37 cellular contexts compared by ENCODE assay signal in genomic region chr6:154984146-154984545, GRCh38. TPM values are rescaled to one million over a fixed set of nuclear protein-coding genes. Genes with fewer than 3 reads are reported as not detected.
DNase-seq lines count a peak whose midpoint lies in the region; ATAC-seq and TF ChIP-seq lines count a peak whose summit lies in the region.
"Had no signal": no experiment of that assay in that cellular context is flagged by ENCODE, and none has a peak within 500 bp of the region (broad histone marks: within the 10 kb centered on the region; RNA-seq: fewer than 3 reads in every experiment).

No MANE protein-coding gene starts in this region.

- 78% methylated on average over 4 of the region's 4 CpGs for WGBS in SK-N-SH (ENCODE audit: low lambda C conversion rate)

- no peak overlapping the region for H3K4me3 Mint-ChIP-seq in progenitor cell of endocrine pancreas (ENCODE audit: low read depth)
- no peak overlapping the region for H3K4me3 Mint-ChIP-seq in osteocyte (ENCODE audit: unreplicated experiment)
- H3K4me3 Mint-ChIP-seq: CD4-positive, CD25-positive, alpha-beta regulatory T cell; effector memory CD8-positive, alpha-beta T cell; nephron progenitor cell had no signal

- peak; percentile 22; the same call in 1 of the 3 replicates for ATAC-seq in SK-N-SH treated with all-trans-retinoic acid at 6 μM for 48 hours
- no peak for ATAC-seq in GM21825 (IDR thresholded peaks at IDR 0.05; ENCODE audit: unreplicated experiment)
- ATAC-seq: A549; activated CD4-positive, CD25-positive, alpha-beta regulatory T cell treated with anti-CD3 and anti-CD28 coated beads, Interleukin-2, amount 50 U/mL, for 24 hours; effector memory CD8-positive, alpha-beta T cell; upper lobe of right lung had no signal

- no peak for TF ChIP-seq EP300 in SK-N-SH (IDR thresholded peaks at IDR 0.05; ENCODE audit: borderline replicate concordance in 1 of 2, low read depth in 1 of 2, low read length in 1 of 2)

- CTCF ChIA-PET in SK-N-SH (lab: Yijun Ruan, JAX): interaction anchor here (1.4 to 1.6 kb wide), 2 partner anchors 10 to 116 kb away, joined by 3 to 4 read pairs; no protein-coding TSS in a partner anchor

- H3F3A ChIP-seq in SK-N-SH (replicated peaks; ENCODE audit: insufficient read depth): no peaks in the 10 kb centered on the region

- POLR2A ChIA-PET in SK-N-SH (lab: Yijun Ruan, JAX): no interaction called here

- H3K9me2 ChIP-seq in SK-N-SH: no peaks in the 10 kb centered on the region

- H3K9me3 ChIP-seq in SK-N-SH: no peaks in the 10 kb centered on the region
- no peaks in the 10 kb centered on the region for H3K9me3 ChIP-seq in OCI-LY3 (ENCODE audit: insufficient read depth, low read length)
- H3K9me3 ChIP-seq: A549, ascending aorta, HAP-1, ovary, upper lobe of right lung had no signal

- H3K4me3 ChIP-seq in SK-N-SH (ENCODE audit: low read depth in 2 of 2, low read length in 1 of 2) (no peak overlapping the region), OCI-LY3 (ENCODE audit: low read length) (0 out of 2 replicates have a peak overlapping the region, but pooled peaks have one; percentile 1)
- H3K4me3 ChIP-seq: A549, ascending aorta, HAP-1, lung, ovary, upper lobe of right lung had no signal

- H3K27ac Mint-ChIP-seq in progenitor cell of endocrine pancreas (no peak overlapping the region), osteocyte (ENCODE audit: unreplicated experiment) (no peak overlapping the region)
- H3K27ac Mint-ChIP-seq: CD4-positive, CD25-positive, alpha-beta regulatory T cell; effector memory CD8-positive, alpha-beta T cell; nephron progenitor cell had no signal

- no peaks in the 10 kb centered on the region for H3K79me2 ChIP-seq in SK-N-SH (ENCODE audit: insufficient read depth)
- H3K79me2 ChIP-seq in OCI-LY3 (ENCODE audit: low read length): no peaks in the 10 kb centered on the region

- DNase-seq in SK-N-SH (no peak), glomerular visceral epithelial cell (ENCODE audit: extremely low spot score) (peak; percentile 48), NCI-H446 treated with DMSO at 0.1 percent for 48 hours (lab: John Stamatoyannopoulos, UW) (no peak), progenitor cell of endocrine pancreas (ENCODE audit: low spot score, unreplicated experiment) (no peak), osteocyte (ENCODE audit: extremely low spot score, unreplicated experiment) (no peak)
- DNase-seq: activated CD4-positive, alpha-beta T cell treated with anti-CD3 and anti-CD28 coated beads, Interleukin-2, amount 50 U/mL, for 48 hours; activated gamma-delta T cell treated with Interleukin-2 at 50 U/mL for 16 hours; activated T-cell treated with anti-CD3 and anti-CD28 coated beads, Interleukin-2, amount 50 U/mL, for 48 hours; AML-193; Calu3; caudate nucleus; CD4-positive, CD25-positive, alpha-beta regulatory T cell; cortex of kidney; effector memory CD8-positive, alpha-beta T cell; erythroblast; foreskin melanocyte; Karpas-422; NCI-H1436 treated with DMSO at 0.1 percent for 48 hours; NCI-H2081 treated with DMSO at 0.1 percent for 48 hours; NCI-H345; NCI-H748 treated with DMSO at 0.1 percent for 48 hours; nephron progenitor cell; ovary; retina; small intestine; stimulated activated CD4-positive, alpha-beta T cell treated with anti-CD3 and anti-CD28 coated beads, Interleukin-1b, Interleukin-23, amount 100 ng/mL, for 48 hours; stimulated activated naive CD4-positive, alpha-beta T cell treated with Interleukin-2 at 50 U/mL for 16 hours; T-helper 2 cell; upper lobe of right lung had no signal

- H3K4me1 Mint-ChIP-seq in progenitor cell of endocrine pancreas (ENCODE audit: low read depth) (peaks cover 7% of the 10 kb centered on the region), osteocyte (ENCODE audit: unreplicated experiment) (peaks cover 11% of the 10 kb centered on the region)

- TF ChIP-seq RAD21 in SK-N-SH (IDR thresholded peaks at IDR 0.05; ENCODE audit: low read length): no peak

- H3K27me3 Mint-ChIP-seq in progenitor cell of endocrine pancreas (no peaks in the 10 kb centered on the region), osteocyte (ENCODE audit: unreplicated experiment) (no peaks in the 10 kb centered on the region)
- H3K27me3 Mint-ChIP-seq: CD4-positive, CD25-positive, alpha-beta regulatory T cell; effector memory CD8-positive, alpha-beta T cell had no signal

- H3K27me3 ChIP-seq in SK-N-SH (ENCODE audit: insufficient read depth): no peaks in the 10 kb centered on the region
- H3K27me3 ChIP-seq in OCI-LY3 (ENCODE audit: low read depth, low read length): no peaks in the 10 kb centered on the region
- H3K27me3 ChIP-seq: ascending aorta, ovary, upper lobe of right lung had no signal

- H4K20me1 ChIP-seq in SK-N-SH (ENCODE audit: insufficient read depth): no peaks in the 10 kb centered on the region
- H4K20me1 ChIP-seq in OCI-LY3 (ENCODE audit: insufficient read depth, low read length): no peaks in the 10 kb centered on the region

- H2AFZ ChIP-seq in SK-N-SH (ENCODE audit: low read depth) (no peak overlapping the region), OCI-LY3 (ENCODE audit: low read depth, low read length) (no peak overlapping the region)

- TF ChIP-seq CTCF in SK-N-SH (IDR thresholded peaks at IDR 0.05): no peak
- TF ChIP-seq CTCF in OCI-LY3 (IDR thresholded peaks at IDR 0.05; ENCODE audit: low read depth, low read length): no peak
- TF ChIP-seq CTCF in progenitor cell of endocrine pancreas (IDR thresholded peaks at IDR 0.05; ENCODE audit: unreplicated experiment): no peak
- no peak for TF ChIP-seq CTCF in osteocyte (IDR thresholded peaks at IDR 0.05)

- H3K36me3 Mint-ChIP-seq in progenitor cell of endocrine pancreas (ENCODE audit: insufficient read depth) (peaks cover 4% of the 10 kb centered on the region), osteocyte (ENCODE audit: unreplicated experiment) (no peaks in the 10 kb centered on the region)
- H3K36me3 Mint-ChIP-seq: CD4-positive, CD25-positive, alpha-beta regulatory T cell had no signal

- H3K4me1 ChIP-seq in SK-N-SH (ENCODE audit: control insufficient read depth in 1 of 2, insufficient read depth in 2 of 2, low read depth in 1 of 2, low read length in 1 of 2): no peaks in the 10 kb centered on the region
- H3K4me1 ChIP-seq in OCI-LY3 (ENCODE audit: low read length): peaks cover 30% of the 10 kb centered on the region
- H3K4me1 ChIP-seq: A549, ascending aorta, HAP-1, upper lobe of right lung had no signal

- H3K9me3 Mint-ChIP-seq in progenitor cell of endocrine pancreas (ENCODE audit: low read depth): peaks cover 3% of the 10 kb centered on the region
- no peaks in the 10 kb centered on the region for H3K9me3 Mint-ChIP-seq in osteocyte (ENCODE audit: unreplicated experiment)
- H3K9me3 Mint-ChIP-seq: effector memory CD8-positive, alpha-beta T cell; nephron progenitor cell had no signal

- H3K36me3 ChIP-seq in SK-N-SH (replicated peaks in 1 of 2; ENCODE audit: control insufficient read depth in 1 of 2, insufficient read depth in 2 of 2, low read length in 1 of 2): no peaks in the 10 kb centered on the region
- no peaks in the 10 kb centered on the region for H3K36me3 ChIP-seq in OCI-LY3 (replicated peaks; ENCODE audit: low read depth, low read length)
- H3K36me3 ChIP-seq: ascending aorta, HAP-1, ovary, upper lobe of right lung had no signal

- H3K9ac ChIP-seq in SK-N-SH: no peak overlapping the region
- no peak overlapping the region for H3K9ac ChIP-seq in OCI-LY3 (ENCODE audit: low read length)

- H3K4me2 ChIP-seq in SK-N-SH (no peak overlapping the region), OCI-LY3 (ENCODE audit: low read length) (peak overlapping the region; percentile 78)
- H3K4me2 ChIP-seq: A549 had no signal

- no peak overlapping the region for H3K27ac ChIP-seq in SK-N-SH (ENCODE audit: low read depth in 2 of 2, low read length in 1 of 2)
- no peak overlapping the region for H3K27ac ChIP-seq in OCI-LY3 (ENCODE audit: low read length)
- H3K27ac ChIP-seq: A549, ascending aorta, ovary, upper lobe of right lung had no signal

TF ChIP-seq in SK-N-SH treated with all-trans-retinoic acid at 6 μM for 48 hours, 23 proteins besides CTCF, POLR2A, EP300 and RAD21 (continues in another document):
- TF ChIP-seq TOX (CRISPR knock-in tag; IDR thresholded peaks at IDR 0.05; ENCODE audit: borderline replicate concordance) (no peak), TCF4 (CRISPR knock-in tag; IDR thresholded peaks at IDR 0.05; ENCODE audit: borderline replicate concordance) (no peak), ZFP3 (CRISPR knock-in tag; IDR thresholded peaks at IDR 0.05) (no peak), CSDC2 (CRISPR knock-in tag; IDR thresholded peaks at IDR 0.05) (no peak), ISL1 (CRISPR knock-in tag; IDR thresholded peaks at IDR 0.05) (no peak), BACH2 (CRISPR knock-in tag; IDR thresholded peaks at IDR 0.05; ENCODE audit: borderline replicate concordance) (no peak), ZNF70 (CRISPR knock-in tag; IDR thresholded peaks at IDR 0.05) (no peak), SNAI2 (CRISPR knock-in tag; IDR thresholded peaks at IDR 0.05) (no peak), ZNF565 (CRISPR knock-in tag; conservative IDR thresholded peaks at IDR 0.05; ENCODE audit: low read depth) (no peak), ZFP30 (CRISPR knock-in tag; IDR thresholded peaks at IDR 0.05) (no peak), OSR1 (CRISPR knock-in tag; IDR thresholded peaks at IDR 0.05) (no peak)

TF ChIP-seq in SK-N-SH, 30 proteins besides CTCF, POLR2A, EP300 and RAD21 (continues in another document):
- TF ChIP-seq PBX3 (IDR thresholded peaks at IDR 0.05) (no peak), FOSL2 (IDR thresholded peaks at IDR 0.05; ENCODE audit: borderline replicate concordance, low read depth) (no peak), NRF1 (IDR thresholded peaks at IDR 0.05; ENCODE audit: low read depth, low read length) (no peak), RFX5 (IDR thresholded peaks at IDR 0.05; ENCODE audit: low read length) (no peak), MAX (IDR thresholded peaks at IDR 0.05; ENCODE audit: low read depth) (no peak), RXRA (IDR thresholded peaks at IDR 0.05; ENCODE audit: borderline replicate concordance, low read depth) (no peak), SMC3 (IDR thresholded peaks at IDR 0.05; ENCODE audit: low read depth, low read length) (no peak)

RNA-seq across cellular contexts. Expression of gene TIAM2, which starts 11.0 kb away (rescaled TPM):
- polyA plus RNA-seq in SK-N-SH (2012; rRNA removed): 10.2 and 13.6 TPM in 2 replicates
- 10.2 and 10.3 TPM in 2 replicates for polyA plus RNA-seq in SK-N-SH (2012; cell fraction: cytosol; rRNA removed)
- 29.0 and 33.0 TPM in 2 replicates for polyA plus RNA-seq in SK-N-SH (2012; cell fraction: nucleus; rRNA removed)
- total RNA-seq in progenitor cell of endocrine pancreas (14.3 and 15.1 TPM in 2 replicates), osteocyte (11.2 and 12.9 TPM in 2 replicates)
